ENCODE assay signal across 2 cellular contexts in genomic region chr9:6895754-6896153, GRCh38.
TF ChIP-seq lines count a peak whose summit lies in the region.

No MANE protein-coding gene starts in this region.

TF ChIP-seq in HepG2, 621 proteins besides CTCF, POLR2A, EP300 and RAD21:
- TF ChIP-seq, protein P1, sequence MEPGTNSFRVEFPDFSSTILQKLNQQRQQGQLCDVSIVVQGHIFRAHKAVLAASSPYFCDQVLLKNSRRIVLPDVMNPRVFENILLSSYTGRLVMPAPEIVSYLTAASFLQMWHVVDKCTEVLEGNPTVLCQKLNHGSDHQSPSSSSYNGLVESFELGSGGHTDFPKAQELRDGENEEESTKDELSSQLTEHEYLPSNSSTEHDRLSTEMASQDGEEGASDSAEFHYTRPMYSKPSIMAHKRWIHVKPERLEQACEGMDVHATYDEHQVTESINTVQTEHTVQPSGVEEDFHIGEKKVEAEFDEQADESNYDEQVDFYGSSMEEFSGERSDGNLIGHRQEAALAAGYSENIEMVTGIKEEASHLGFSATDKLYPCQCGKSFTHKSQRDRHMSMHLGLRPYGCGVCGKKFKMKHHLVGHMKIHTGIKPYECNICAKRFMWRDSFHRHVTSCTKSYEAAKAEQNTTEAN (CRISPR knock-in tag; conservative IDR thresholded peaks at IDR 0.05): no peak
- TF ChIP-seq MAFF (IDR thresholded peaks at IDR 0.05; ENCODE audit: low read depth, low read length) (peak; percentile 51; the same call in 1 of the 2 replicates), MAFK (conservative IDR thresholded peaks at IDR 0.05 in 1 of 2, IDR thresholded peaks at IDR 0.05 in 1 of 2; ENCODE audit: low read length in 2 of 2) (peak; percentile 43 to 81)

TF ChIP-seq in K562, 482 proteins besides CTCF, POLR2A, EP300 and RAD21 (continued from another document):
- TF ChIP-seq, protein P2, sequence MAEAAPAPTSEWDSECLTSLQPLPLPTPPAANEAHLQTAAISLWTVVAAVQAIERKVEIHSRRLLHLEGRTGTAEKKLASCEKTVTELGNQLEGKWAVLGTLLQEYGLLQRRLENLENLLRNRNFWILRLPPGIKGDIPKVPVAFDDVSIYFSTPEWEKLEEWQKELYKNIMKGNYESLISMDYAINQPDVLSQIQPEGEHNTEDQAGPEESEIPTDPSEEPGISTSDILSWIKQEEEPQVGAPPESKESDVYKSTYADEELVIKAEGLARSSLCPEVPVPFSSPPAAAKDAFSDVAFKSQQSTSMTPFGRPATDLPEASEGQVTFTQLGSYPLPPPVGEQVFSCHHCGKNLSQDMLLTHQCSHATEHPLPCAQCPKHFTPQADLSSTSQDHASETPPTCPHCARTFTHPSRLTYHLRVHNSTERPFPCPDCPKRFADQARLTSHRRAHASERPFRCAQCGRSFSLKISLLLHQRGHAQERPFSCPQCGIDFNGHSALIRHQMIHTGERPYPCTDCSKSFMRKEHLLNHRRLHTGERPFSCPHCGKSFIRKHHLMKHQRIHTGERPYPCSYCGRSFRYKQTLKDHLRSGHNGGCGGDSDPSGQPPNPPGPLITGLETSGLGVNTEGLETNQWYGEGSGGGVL (CRISPR knock-in tag; IDR thresholded peaks at IDR 0.05): no peak
- TF ChIP-seq ZNF584 (CRISPR knock-in tag; IDR thresholded peaks at IDR 0.05; ENCODE audit: low read depth): no peak
- no peak for TF ChIP-seq MECOM (CRISPR knock-in tag; IDR thresholded peaks at IDR 0.05)
- TF ChIP-seq BMI1 (IDR thresholded peaks at IDR 0.05; ENCODE audit: low read length): no peak
- TF ChIP-seq ZNF253 (CRISPR knock-in tag; conservative IDR thresholded peaks at IDR 0.05): no peak
- TF ChIP-seq, protein P3, sequence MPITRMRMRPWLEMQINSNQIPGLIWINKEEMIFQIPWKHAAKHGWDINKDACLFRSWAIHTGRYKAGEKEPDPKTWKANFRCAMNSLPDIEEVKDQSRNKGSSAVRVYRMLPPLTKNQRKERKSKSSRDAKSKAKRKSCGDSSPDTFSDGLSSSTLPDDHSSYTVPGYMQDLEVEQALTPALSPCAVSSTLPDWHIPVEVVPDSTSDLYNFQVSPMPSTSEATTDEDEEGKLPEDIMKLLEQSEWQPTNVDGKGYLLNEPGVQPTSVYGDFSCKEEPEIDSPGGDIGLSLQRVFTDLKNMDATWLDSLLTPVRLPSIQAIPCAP (CRISPR knock-in tag; IDR thresholded peaks at IDR 0.05; ENCODE audit: borderline replicate concordance): no peak
- no peak for TF ChIP-seq HNRNPUL1 (IDR thresholded peaks at IDR 0.05; ENCODE audit: low read length)
- no peak for TF ChIP-seq ETV5 (CRISPR knock-in tag; IDR thresholded peaks at IDR 0.05; ENCODE audit: low read depth)
- TF ChIP-seq PHB2 (IDR thresholded peaks at IDR 0.05; ENCODE audit: low read depth): no peak
- peak; percentile 85 for TF ChIP-seq ZNF316 (IDR thresholded peaks at IDR 0.05)
- TF ChIP-seq, protein P4, sequence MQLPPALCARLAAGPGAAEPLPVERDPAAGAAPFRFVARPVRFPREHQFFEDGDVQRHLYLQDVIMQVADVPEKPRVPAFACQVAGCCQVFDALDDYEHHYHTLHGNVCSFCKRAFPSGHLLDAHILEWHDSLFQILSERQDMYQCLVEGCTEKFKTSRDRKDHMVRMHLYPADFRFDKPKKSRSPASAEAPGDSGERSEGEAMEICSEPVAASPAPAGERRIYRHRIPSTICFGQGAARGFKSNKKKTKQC (CRISPR knock-in tag; IDR thresholded peaks at IDR 0.05): no peak
- TF ChIP-seq ZNF695 (CRISPR knock-in tag; IDR thresholded peaks at IDR 0.05): no peak
- TF ChIP-seq ZNF134 (CRISPR knock-in tag; conservative IDR thresholded peaks at IDR 0.05): no peak
- TF ChIP-seq, protein P5, sequence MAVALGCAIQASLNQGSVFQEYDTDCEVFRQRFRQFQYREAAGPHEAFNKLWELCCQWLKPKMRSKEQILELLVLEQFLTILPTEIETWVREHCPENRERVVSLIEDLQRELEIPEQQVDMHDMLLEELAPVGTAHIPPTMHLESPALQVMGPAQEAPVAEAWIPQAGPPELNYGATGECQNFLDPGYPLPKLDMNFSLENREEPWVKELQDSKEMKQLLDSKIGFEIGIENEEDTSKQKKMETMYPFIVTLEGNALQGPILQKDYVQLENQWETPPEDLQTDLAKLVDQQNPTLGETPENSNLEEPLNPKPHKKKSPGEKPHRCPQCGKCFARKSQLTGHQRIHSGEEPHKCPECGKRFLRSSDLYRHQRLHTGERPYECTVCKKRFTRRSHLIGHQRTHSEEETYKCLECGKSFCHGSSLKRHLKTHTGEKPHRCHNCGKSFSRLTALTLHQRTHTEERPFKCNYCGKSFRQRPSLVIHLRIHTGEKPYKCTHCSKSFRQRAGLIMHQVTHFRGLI (CRISPR knock-in tag; IDR thresholded peaks at IDR 0.05): no peak
- peak; percentile 36 for TF ChIP-seq MAFG (tag; conservative IDR thresholded peaks at IDR 0.05)
- TF ChIP-seq POLR2B (IDR thresholded peaks at IDR 0.05; ENCODE audit: low read depth, partially characterized antibody): no peak
- TF ChIP-seq C11orf30 (IDR thresholded peaks at IDR 0.05; ENCODE audit: low read depth): peak; percentile 65; the same call in 1 of the 2 replicates
